ENCODE assay signal across 22 cellular contexts in the genomic region with DNA sequence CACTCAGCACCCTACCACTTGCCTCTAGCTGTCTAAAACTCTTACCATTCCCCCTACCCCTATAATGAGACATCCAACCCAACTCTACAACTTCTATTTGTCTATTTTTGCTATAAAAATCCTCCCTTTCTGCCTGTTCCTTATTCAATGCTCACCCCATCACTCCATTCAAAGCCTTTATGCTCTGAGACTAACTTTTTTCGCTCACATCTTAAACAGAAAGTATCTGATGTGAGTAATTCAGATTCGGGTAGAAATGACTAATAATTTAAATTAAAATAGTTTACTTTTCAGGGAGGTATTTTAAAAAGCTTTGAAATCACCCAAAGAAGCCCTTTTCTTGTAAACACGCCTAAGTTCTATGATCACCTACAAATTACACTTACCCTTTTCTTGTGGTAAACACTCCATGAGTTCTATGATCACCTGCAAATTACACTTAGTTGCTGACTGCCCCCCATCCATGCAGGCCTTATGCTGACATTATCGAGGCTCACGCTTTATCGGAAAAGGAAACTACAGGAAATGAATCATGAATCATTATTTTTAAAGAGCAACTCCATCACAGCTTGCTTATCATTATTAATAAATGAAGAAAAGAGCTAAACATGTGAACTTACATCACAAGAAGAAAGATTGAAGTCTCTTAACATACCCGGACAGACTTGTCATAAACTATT.
DNase-seq lines count a peak whose midpoint lies in the region; ATAC-seq and TF ChIP-seq lines count a peak whose summit lies in the region.
"Had no signal": no experiment of that assay in that cellular context is flagged by ENCODE, and none has a peak within 500 bp of the region (broad histone marks: within the 10 kb centered on the region; RNA-seq: fewer than 3 reads in every experiment).

No MANE protein-coding gene starts in this region.

- no peak for TF ChIP-seq CTCF in colonic mucosa (IDR thresholded peaks at IDR 0.05)

- peaks cover 72% of the 10 kb centered on the region for H3K4me1 Mint-ChIP-seq in stimulated activated naive CD8-positive, alpha-beta T cell treated with anti-CD3 and anti-CD28 coated beads, Interleukin-15, amount 100 ng/mL, for 72 hours

- H3K27ac ChIP-seq in colonic mucosa = peak overlapping the region; percentile 5
- H3K27ac ChIP-seq: adrenal gland, cardiac muscle cell, thyroid gland had no signal

- no peaks in the 10 kb centered on the region for H3K9me3 Mint-ChIP-seq in stimulated activated naive CD8-positive, alpha-beta T cell treated with anti-CD3 and anti-CD28 coated beads, Interleukin-15, amount 100 ng/mL, for 72 hours
- H3K9me3 Mint-ChIP-seq: GM23338, nephron had no signal

- peak; percentile 59 to 62 for ATAC-seq in activated CD4-positive, CD25-positive, alpha-beta regulatory T cell treated with anti-CD3 and anti-CD28 coated beads, Interleukin-2, amount 50 U/mL, for 24 hours
- ATAC-seq in stimulated activated naive CD8-positive, alpha-beta T cell treated with anti-CD3 and anti-CD28 coated beads, Interleukin-15, amount 100 ng/mL, for 72 hours = peak; percentile 47
- ATAC-seq: GM23338 had no signal

- peak overlapping the region; percentile 94 to 95 for H3K27ac Mint-ChIP-seq in stimulated activated naive CD8-positive, alpha-beta T cell treated with anti-CD3 and anti-CD28 coated beads, Interleukin-15, amount 100 ng/mL, for 72 hours
- H3K27ac Mint-ChIP-seq: GM23338, nephron had no signal

- peak; percentile 8 for DNase-seq in stimulated activated CD4-positive, alpha-beta T cell treated with anti-CD3 and anti-CD28 coated beads, Interleukin-15, amount 100 ng/mL, for 24 hours
- DNase-seq in stimulated activated CD4-positive, alpha-beta T cell treated with anti-CD3 and anti-CD28 coated beads, Interleukin-4, amount 100 ng/mL, for 24 hours = no peak
- DNase-seq in colonic mucosa = no peak
- DNase-seq in stimulated activated naive CD8-positive, alpha-beta T cell treated with anti-CD3 and anti-CD28 coated beads, Interleukin-15, amount 100 ng/mL, for 72 hours = peak in 1 of 2 donors; percentile 15
- no peak for DNase-seq in NCI-H187 treated with DMSO at 0.1 percent for 48 hours (lab: John Stamatoyannopoulos, UW)
- no peak for DNase-seq in KG1 (lab: John Stamatoyannopoulos, UW)
- DNase-seq in iPS-NIHi11 (ENCODE audit: low spot score) = no peak
- DNase-seq: adrenal gland; head of caudate nucleus; islet precursor cell; MM.1S; NCI-H2029 treated with DMSO at 0.1 percent for 48 hours; NCI-H524; posterior cingulate gyrus; SIG-M5; stimulated activated CD8-positive, alpha-beta memory T cell treated with anti-CD3 and anti-CD28 coated beads, Interleukin-4, amount 100 ng/mL, for 48 hours; T1000; thyroid gland had no signal

- no peaks in the 10 kb centered on the region for H3K4me1 ChIP-seq in colonic mucosa
- H3K4me1 ChIP-seq: adrenal gland, thyroid gland had no signal

- H3K4me3 ChIP-seq in colonic mucosa = no peak overlapping the region
- H3K4me3 ChIP-seq: adrenal gland, cardiac muscle cell, GM23338, thyroid gland had no signal

- no peaks in the 10 kb centered on the region for H3K27me3 Mint-ChIP-seq in stimulated activated naive CD8-positive, alpha-beta T cell treated with anti-CD3 and anti-CD28 coated beads, Interleukin-15, amount 100 ng/mL, for 72 hours

- no peak overlapping the region for H3K9ac ChIP-seq in colonic mucosa (ENCODE audit: low read depth in 2 of 2, low read length in 2 of 2)

- H3K27me3 ChIP-seq in colonic mucosa = no peaks in the 10 kb centered on the region
- H3K27me3 ChIP-seq: adrenal gland, cardiac muscle cell, thyroid gland had no signal

- no peaks in the 10 kb centered on the region for H3K36me3 ChIP-seq in colonic mucosa
- H3K36me3 ChIP-seq: adrenal gland, cardiac muscle cell, thyroid gland had no signal

- peak overlapping the region; percentile 76 to 90 for H3K4me3 Mint-ChIP-seq in stimulated activated naive CD8-positive, alpha-beta T cell treated with anti-CD3 and anti-CD28 coated beads, Interleukin-15, amount 100 ng/mL, for 72 hours
- H3K4me3 Mint-ChIP-seq: GM23338, nephron had no signal

- no peaks in the 10 kb centered on the region for H3K9me3 ChIP-seq in colonic mucosa
- H3K9me3 ChIP-seq: adrenal gland, thyroid gland had no signal

- intact Hi-C loops in colonic mucosa (cut with DNase I) = no loop called here
